In the genomic region with DNA sequence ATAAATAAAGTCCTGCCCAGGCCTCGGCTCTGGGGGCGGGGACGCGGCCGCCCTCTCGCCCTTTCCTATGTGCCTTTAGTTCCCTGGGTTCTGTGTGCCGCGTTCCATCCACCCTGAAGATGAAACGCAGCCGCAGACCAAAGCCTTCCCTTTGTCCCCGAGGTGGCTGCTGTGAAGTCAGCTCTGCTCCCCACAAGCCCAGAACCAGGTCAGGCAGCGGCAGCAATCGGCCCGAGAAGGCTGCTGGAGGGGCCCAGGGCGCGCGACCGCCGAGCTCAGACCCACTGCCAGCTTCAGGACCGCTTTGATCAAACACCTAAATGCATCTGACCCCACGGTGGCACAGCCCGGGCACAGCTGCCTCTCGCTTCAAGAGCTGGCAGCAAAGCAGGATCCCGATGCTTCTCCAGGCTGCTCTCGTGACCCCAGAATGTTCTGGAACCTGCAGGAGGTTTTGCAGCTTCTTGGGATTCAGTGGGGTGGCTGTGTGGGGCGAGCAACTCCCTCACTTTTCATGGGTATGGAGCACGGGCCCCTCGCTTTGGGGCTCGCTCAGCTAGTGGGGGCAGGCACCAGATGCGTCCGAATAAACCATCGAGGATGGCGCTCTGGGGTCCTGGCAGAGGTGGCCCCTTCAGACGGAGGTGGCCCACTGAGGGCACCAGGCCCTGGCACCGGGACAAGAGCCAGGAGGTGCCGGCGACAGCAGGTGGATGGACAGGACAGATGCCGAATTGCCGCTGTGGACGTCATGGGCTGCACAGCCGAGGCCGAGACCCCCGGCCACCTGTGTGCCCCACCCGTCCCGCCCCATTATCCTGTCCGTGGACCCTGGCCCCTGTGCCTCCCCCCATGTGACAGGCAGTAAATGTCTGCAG, we compare ENCODE assay signal across 2 cellular contexts.
A peak's percentile ranks its signal among the peaks of the same experiment; 100 is the strongest.
TF ChIP-seq lines count a peak whose summit lies in the region.

No MANE protein-coding gene starts in this region.

TF ChIP-seq in H1, 55 proteins besides CTCF, POLR2A, EP300 and RAD21 (continues in another document):
- TF ChIP-seq CHD2 (IDR thresholded peaks at IDR 0.05; ENCODE audit: low read length), result no peak
- TF ChIP-seq HDAC2 (IDR thresholded peaks at IDR 0.05; ENCODE audit: borderline replicate concordance in 1 of 2, low read depth in 2 of 2, low read length in 2 of 2), result no peak
- TF ChIP-seq GTF2F1 (IDR thresholded peaks at IDR 0.05; ENCODE audit: borderline replicate concordance, low read depth, low read length), result no peak
- TF ChIP-seq FOSL1 (IDR thresholded peaks at IDR 0.05; ENCODE audit: insufficient read depth, low read depth, low read length), result no peak
- no peak for TF ChIP-seq NRF1 (IDR thresholded peaks at IDR 0.05; ENCODE audit: low read depth, low read length)
- no peak for TF ChIP-seq CHD7 (IDR thresholded peaks at IDR 0.05; ENCODE audit: insufficient replicate concordance, low read length)
- TF ChIP-seq SIX5 (IDR thresholded peaks at IDR 0.05; ENCODE audit: low read depth, low read length), result no peak
- TF ChIP-seq BACH1 (IDR thresholded peaks at IDR 0.05; ENCODE audit: low read length), result no peak
- TF ChIP-seq SRF (IDR thresholded peaks at IDR 0.05; ENCODE audit: low read depth, low read length), result no peak
- no peak for TF ChIP-seq MAFK (IDR thresholded peaks at IDR 0.05; ENCODE audit: low read depth, low read length)
- no peak for TF ChIP-seq ATF2 (IDR thresholded peaks at IDR 0.05; ENCODE audit: low read length)
- TF ChIP-seq KDM4A (IDR thresholded peaks at IDR 0.05; ENCODE audit: low read depth, low read length, severe bottlenecking), result no peak
- TF ChIP-seq EZH2 (IDR thresholded peaks at IDR 0.05; ENCODE audit: low read depth, low read length, severe bottlenecking), result no peak

TF ChIP-seq in HepG2, 621 proteins besides CTCF, POLR2A, EP300 and RAD21:
- TF ChIP-seq HIC2 (CRISPR knock-in tag; IDR thresholded peaks at IDR 0.05; ENCODE audit: low read depth), result no peak
- TF ChIP-seq EZH2 (conservative IDR thresholded peaks at IDR 0.05; ENCODE audit: low read depth, low read length), result peak; percentile 62; the same call in 1 of the 2 replicates
